In genomic region chr10:127470911-127471310, GRCh38 we compare ENCODE assay signal across 20 cellular contexts.
"Had no signal": no experiment of that assay in that cellular context is flagged by ENCODE, and none has a peak within 500 bp of the region (broad histone marks: within the 10 kb centered on the region; RNA-seq: fewer than 3 reads in every experiment).

No MANE protein-coding gene starts in this region.

- H3K9me2 ChIP-seq: SK-N-SH had no signal

- ATAC-seq: K562 had no signal

- H3K9me3 ChIP-seq: SK-N-SH had no signal

- H3K4me3 ChIP-seq: K562 had no signal

- DNase-seq: Kasumi-1, MM.1S, NCI-H1092 treated with DMSO at 0.1 percent for 48 hours, NCI-H1436, NCI-H187, NCI-H2029, NCI-H2081 treated with DMSO at 0.1 percent for 48 hours, NCI-H226, NCI-H446, NCI-H510A, NCI-H524 treated with DMSO at 0.1 percent for 48 hours, NCI-H69, NCI-H774, RPMI8226, SHP77, SK-N-SH, SW 1271 had no signal

- H3K4me2 ChIP-seq: KMS-11, SK-N-SH had no signal

- H3K27ac ChIP-seq: HL-60, KMS-11 had no signal
